In the genomic region with DNA sequence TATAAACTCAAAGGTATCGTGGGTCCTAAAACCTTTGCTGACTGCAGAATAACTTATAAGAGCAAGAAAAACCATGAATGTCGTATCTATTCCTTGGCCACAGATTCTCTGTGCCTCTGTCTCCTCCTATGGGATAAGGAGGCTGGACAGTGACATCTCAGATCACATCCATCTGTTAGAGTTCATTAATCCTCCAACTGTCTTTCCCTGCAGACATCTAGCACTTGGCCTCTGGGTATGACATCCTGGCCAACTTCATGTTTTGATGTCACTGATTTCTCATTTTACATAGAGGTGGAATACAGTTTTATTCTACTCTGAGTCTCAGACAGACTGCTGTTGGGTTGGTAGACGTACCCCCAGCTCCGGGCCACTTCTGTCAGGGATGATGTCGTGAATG, we compare ENCODE assay signal across 13 cellular contexts.
DNase-seq lines count a peak whose midpoint lies in the region; ATAC-seq and FAIRE-seq lines count a peak whose summit lies in the region.
"Had no signal": no experiment of that assay in that cellular context is flagged by ENCODE, and none has a peak within 500 bp of the region (broad histone marks: within the 10 kb centered on the region; RNA-seq: fewer than 3 reads in every experiment).

No MANE protein-coding gene starts in this region.

- H3K9ac ChIP-seq in skeletal muscle tissue (ENCODE audit: low read depth in 1 of 3, low read length in 3 of 3) = no peak overlapping the region

- H3K36me3 Mint-ChIP-seq in CD4-positive, CD25-positive, alpha-beta regulatory T cell = peaks cover 53% of the 10 kb centered on the region
- H3K36me3 Mint-ChIP-seq in CD4-positive, alpha-beta memory T cell = peaks cover 62 to 72% of the 10 kb centered on the region in 2 donors

- no peaks in the 10 kb centered on the region for H3K9me3 ChIP-seq in CD4-positive, CD25-positive, alpha-beta regulatory T cell (ENCODE audit: control insufficient read depth in 2 of 2, low read length in 2 of 2)
- H3K9me3 ChIP-seq in CD4-positive, alpha-beta memory T cell (ENCODE audit: control insufficient read depth in 1 of 2, low read length in 2 of 2) = no peaks in the 10 kb centered on the region
- no peaks in the 10 kb centered on the region for H3K9me3 ChIP-seq in skeletal muscle tissue (ENCODE audit: control insufficient read depth in 3 of 3, low read length in 3 of 3)
- H3K9me3 ChIP-seq: A549, BE2C had no signal

- no peaks in the 10 kb centered on the region for H3K9me3 Mint-ChIP-seq in CD4-positive, CD25-positive, alpha-beta regulatory T cell
- H3K9me3 Mint-ChIP-seq in CD4-positive, alpha-beta memory T cell = peaks cover 0 to 1% (median 0%) of the 10 kb centered on the region in 8 donors
- H3K9me3 Mint-ChIP-seq: CD8-positive, alpha-beta memory T cell; HFFc6 had no signal

- H3K36me3 ChIP-seq in CD4-positive, CD25-positive, alpha-beta regulatory T cell (ENCODE audit: control insufficient read depth, insufficient read depth, low read length) = peaks cover 79% of the 10 kb centered on the region
- peaks cover 16% of the 10 kb centered on the region for H3K36me3 ChIP-seq in CD4-positive, alpha-beta memory T cell (ENCODE audit: insufficient read depth, low read length)
- peaks cover 15 to 24% (median 21%) of the 10 kb centered on the region in 3 donors for H3K36me3 ChIP-seq in skeletal muscle tissue (ENCODE audit: control insufficient read depth in 3 of 3, insufficient read depth in 3 of 3, low read length in 3 of 3)

- no peak for ATAC-seq in CD4-positive, CD25-positive, alpha-beta regulatory T cell (ENCODE audit: low read depth in 2 of 2)
- ATAC-seq in HG03342 (IDR thresholded peaks at IDR 0.05; ENCODE audit: unreplicated experiment) = no peak
- ATAC-seq: A549 had no signal

- FAIRE-seq in frontal cortex (lab: Jason Lieb, UNC) = no peak
- FAIRE-seq: A549 had no signal

- H3K27ac ChIP-seq in CD4-positive, CD25-positive, alpha-beta regulatory T cell (ENCODE audit: insufficient read depth, low read length, poor library complexity, severe bottlenecking) = no peak overlapping the region
- H3K27ac ChIP-seq in CD4-positive, alpha-beta memory T cell (ENCODE audit: low read depth, low read length) = no peak overlapping the region
- peak overlapping the region; percentile 21 for H3K27ac ChIP-seq in skeletal muscle tissue (ENCODE audit: low read depth, low read length)
- H3K27ac ChIP-seq: A549, C4-2B had no signal

- H3K4me1 Mint-ChIP-seq in CD4-positive, CD25-positive, alpha-beta regulatory T cell = peaks cover 0 to 8% (median 5%) of the 10 kb centered on the region in 4 donors
- H3K4me1 Mint-ChIP-seq in CD4-positive, alpha-beta memory T cell = peaks cover 0 to 5% (median 4%) of the 10 kb centered on the region in 4 donors

- no peaks in the 10 kb centered on the region for H3K27me3 Mint-ChIP-seq in CD4-positive, CD25-positive, alpha-beta regulatory T cell
- H3K27me3 Mint-ChIP-seq in CD4-positive, alpha-beta memory T cell = no peaks in the 10 kb centered on the region
- H3K27me3 Mint-ChIP-seq: CD8-positive, alpha-beta memory T cell had no signal

- no peaks in the 10 kb centered on the region for H3K27me3 ChIP-seq in CD4-positive, CD25-positive, alpha-beta regulatory T cell (ENCODE audit: control insufficient read depth, insufficient read depth, low read length)
- no peaks in the 10 kb centered on the region for H3K27me3 ChIP-seq in CD4-positive, alpha-beta memory T cell (ENCODE audit: insufficient read depth, low read length)
- H3K27me3 ChIP-seq in skeletal muscle tissue (ENCODE audit: control insufficient read depth in 3 of 3, insufficient read depth in 3 of 3, low read length in 3 of 3) = no peaks in the 10 kb centered on the region
- H3K27me3 ChIP-seq: BE2C had no signal

- POLR2A ChIA-PET in CD4-positive, alpha-beta memory T cell (lab: Charles Lee; ENCODE audit: partially characterized antibody) = no interaction called here

- H3K4me1 ChIP-seq in CD4-positive, CD25-positive, alpha-beta regulatory T cell (ENCODE audit: control insufficient read depth, insufficient read depth, low read length, poor library complexity, severe bottlenecking) = no peaks in the 10 kb centered on the region
- no peaks in the 10 kb centered on the region for H3K4me1 ChIP-seq in CD4-positive, alpha-beta memory T cell (ENCODE audit: insufficient read depth, low read length)
- peaks cover 42 to 68% (median 51%) of the 10 kb centered on the region in 3 donors for H3K4me1 ChIP-seq in skeletal muscle tissue (ENCODE audit: control insufficient read depth in 3 of 3, insufficient read depth in 3 of 3, low read length in 3 of 3)
- H3K4me1 ChIP-seq: A549, BE2C had no signal

- H3K4me3 ChIP-seq in CD4-positive, CD25-positive, alpha-beta regulatory T cell (ENCODE audit: low read depth, low read length) = no peak overlapping the region
- no peak overlapping the region for H3K4me3 ChIP-seq in CD4-positive, alpha-beta memory T cell (ENCODE audit: low read length in 2 of 2)
- no peak overlapping the region for H3K4me3 ChIP-seq in skeletal muscle tissue (ENCODE audit: low read length in 3 of 3)
- H3K4me3 ChIP-seq: A549 had no signal

- intact Hi-C loops in CD4-positive, alpha-beta memory T cell (cut with micrococcal nuclease) = no loop called here

- DNase-seq in CD4-positive, CD25-positive, alpha-beta regulatory T cell = no peak
- DNase-seq in CD4-positive, alpha-beta memory T cell = no peak
- DNase-seq in cerebellum (ENCODE audit: low spot score) (peak; percentile 47), frontal cortex (ENCODE audit: low spot score in 2 of 2) (no peak)
- DNase-seq: BE2C; CD8-positive, alpha-beta memory T cell; DMS53; HCEC 1CT; HFFc6 had no signal

- CTCF ChIA-PET in CD4-positive, alpha-beta memory T cell (lab: Charles Lee; ENCODE audit: partially characterized antibody) = no interaction called here

- H3K4me3 Mint-ChIP-seq in CD4-positive, CD25-positive, alpha-beta regulatory T cell = no peak overlapping the region
- no peak overlapping the region for H3K4me3 Mint-ChIP-seq in CD4-positive, alpha-beta memory T cell
- H3K4me3 Mint-ChIP-seq: CD8-positive, alpha-beta memory T cell; HFFc6 had no signal

- H3K27ac Mint-ChIP-seq in CD4-positive, CD25-positive, alpha-beta regulatory T cell = peak overlapping the region in 2 of 3 donors; percentile 26 to 34
- H3K27ac Mint-ChIP-seq in CD4-positive, alpha-beta memory T cell = peak overlapping the region in 4 of 7 donors; percentile 5 to 78 (median 11)
- H3K27ac Mint-ChIP-seq: HFFc6 had no signal
